ENCODE assay signal across 17 cellular contexts in the genomic region with DNA sequence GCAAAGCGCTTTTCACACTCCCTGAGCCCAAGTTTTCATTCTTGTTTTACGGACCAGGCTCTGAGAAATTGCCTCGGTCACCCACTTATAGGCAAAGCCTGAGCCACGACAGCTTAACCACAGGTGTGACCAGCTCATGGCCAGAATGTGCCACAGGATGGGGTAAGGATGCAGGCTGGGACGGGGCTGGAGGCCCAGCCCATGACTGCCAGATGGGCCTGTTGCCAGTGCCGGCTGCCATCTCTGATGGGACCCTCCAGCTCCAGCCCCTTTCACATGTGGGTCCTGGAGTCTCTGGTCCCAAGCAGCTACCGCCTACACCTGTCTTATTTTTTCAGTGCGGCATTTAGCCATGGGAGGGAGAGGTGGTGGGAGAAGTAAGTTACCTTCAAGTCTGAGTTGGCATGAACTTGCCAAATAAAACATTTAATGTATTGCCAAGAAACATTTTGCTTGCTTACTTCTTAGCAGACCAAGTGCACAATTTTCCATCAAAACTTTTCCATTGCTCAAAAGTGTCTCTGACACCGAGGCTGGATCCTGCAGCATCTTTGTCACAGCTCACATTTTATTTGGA.
DNase-seq lines count a peak whose midpoint lies in the region; ATAC-seq and TF ChIP-seq lines count a peak whose summit lies in the region.
"Had no signal": no experiment of that assay in that cellular context is flagged by ENCODE, and none has a peak within 500 bp of the region (broad histone marks: within the 10 kb centered on the region; RNA-seq: fewer than 3 reads in every experiment).

No MANE protein-coding gene starts in this region.

- TF ChIP-seq CTCF in heart left ventricle (IDR thresholded peaks at IDR 0.05) (no peak), left ventricle myocardium inferior (IDR thresholded peaks at IDR 0.05; ENCODE audit: borderline replicate concordance) (no peak), sigmoid colon (IDR thresholded peaks at IDR 0.05) (no peak), upper lobe of left lung (IDR thresholded peaks at IDR 0.05) (no peak)

- WGBS in heart left ventricle, 4 donors: 83 to 88% (median 84%) methylated on average over 8 to 9 of the region's 9 CpGs
- WGBS in sigmoid colon, 2 donors: 90 to 91% methylated on average over 9 of the region's 9 CpGs
- WGBS in upper lobe of left lung, 2 donors: 64 to 77% methylated on average over 4 to 9 of the region's 9 CpGs

- peaks cover 0 to 71% (median 47%) of the 10 kb centered on the region in 12 donors for H3K4me1 ChIP-seq in heart left ventricle
- peaks cover 86% of the 10 kb centered on the region for H3K4me1 ChIP-seq in left ventricle myocardium inferior
- peaks cover 0 to 52% (median 44%) of the 10 kb centered on the region in 4 donors for H3K4me1 ChIP-seq in sigmoid colon
- H3K4me1 ChIP-seq in upper lobe of left lung: peaks cover 18 to 31% (median 25%) of the 10 kb centered on the region in 4 donors

- peak overlapping the region; percentile 10 to 74 (median 58) for H3K27ac ChIP-seq in heart left ventricle
- peak overlapping the region; percentile 83 for H3K27ac ChIP-seq in left ventricle myocardium inferior (replicated peaks)
- peak overlapping the region; percentile 24 to 71 (median 57) for H3K27ac ChIP-seq in sigmoid colon
- peak overlapping the region; percentile 41 to 65 (median 52) for H3K27ac ChIP-seq in upper lobe of left lung

- DNase-seq in heart left ventricle (peak in 2 of 5 donors; percentile 30 to 42), cardiac septum (ENCODE audit: low spot score) (no peak), left ventricle myocardium inferior (no peak), sigmoid colon (no peak), upper lobe of left lung (no peak), COLO829 (ENCODE audit: low spot score) (no peak), NCI-H2171 (lab: John Stamatoyannopoulos, UW) (no peak), mucosa of gallbladder (ENCODE audit: low spot score) (no peak)
- DNase-seq: 8988T, DMS53, NCI-H1048, NCI-H146, NCI-H2081 treated with DMSO at 0.1 percent for 48 hours, NCI-H226, NCI-H526 had no signal

- H3K36me3 ChIP-seq in heart left ventricle: peaks cover 0 to 14% (median 0%) of the 10 kb centered on the region in 9 donors
- no peaks in the 10 kb centered on the region for H3K36me3 ChIP-seq in left ventricle myocardium inferior
- no peaks in the 10 kb centered on the region for H3K36me3 ChIP-seq in sigmoid colon
- peaks cover 0 to 14% (median 0%) of the 10 kb centered on the region in 4 donors for H3K36me3 ChIP-seq in upper lobe of left lung

- H3K9me3 ChIP-seq in heart left ventricle (peaks cover 0 to 14% (median 0%) of the 10 kb centered on the region in 12 donors), left ventricle myocardium inferior (replicated peaks) (peaks cover 9% of the 10 kb centered on the region), sigmoid colon (no peaks in the 10 kb centered on the region), upper lobe of left lung (peaks cover 0 to 6% (median 1%) of the 10 kb centered on the region in 4 donors)

- H3K27me3 ChIP-seq in heart left ventricle: no peaks in the 10 kb centered on the region
- no peaks in the 10 kb centered on the region for H3K27me3 ChIP-seq in left ventricle myocardium inferior (ENCODE audit: low read depth)
- H3K27me3 ChIP-seq in sigmoid colon: no peaks in the 10 kb centered on the region
- no peaks in the 10 kb centered on the region for H3K27me3 ChIP-seq in upper lobe of left lung

- no peak for ATAC-seq in heart left ventricle
- no peak for ATAC-seq in upper lobe of left lung (ENCODE audit: low FRiP score in 2 of 2)
- ATAC-seq: GM23338, K562 had no signal

- TF ChIP-seq POLR2A in heart left ventricle (IDR thresholded peaks at IDR 0.05) (no peak), sigmoid colon (IDR thresholded peaks at IDR 0.05) (no peak), upper lobe of left lung (IDR thresholded peaks at IDR 0.05) (no peak)

- H3K4me3 ChIP-seq in heart left ventricle (no peak overlapping the region), left ventricle myocardium inferior (no peak overlapping the region), sigmoid colon (no peak overlapping the region), upper lobe of left lung (no peak overlapping the region)
- H3K4me3 ChIP-seq: GM23338, K562 had no signal

- TF ChIP-seq EP300 in sigmoid colon (IDR thresholded peaks at IDR 0.05): no peak
- no peak for TF ChIP-seq EP300 in upper lobe of left lung (IDR thresholded peaks at IDR 0.05)

- intact Hi-C loops in heart left ventricle (cut with DNase I): loop anchor here in 1 of 10 donors (10.0 kb wide), 1 partner anchor 65 kb away; no protein-coding TSS in a partner anchor
- intact Hi-C loops in cardiac septum (cut with DNase I): no loop called here
- intact Hi-C loops in left ventricle myocardium inferior (cut with micrococcal nuclease): no loop called here
- intact Hi-C loops in sigmoid colon (cut with DNase I): loop anchor here (5.0 kb wide), 1 partner anchor 62 kb away; no protein-coding TSS in a partner anchor
